In genomic region chr3:14467723-14468620, GRCh38 we compare ENCODE assay signal across 8 cellular contexts.
DNase-seq lines count a peak whose midpoint lies in the region; ATAC-seq and TF ChIP-seq lines count a peak whose summit lies in the region.

No MANE protein-coding gene starts in this region.

- H3K4me1 ChIP-seq in CD4-positive, CD25-positive, alpha-beta regulatory T cell (ENCODE audit: control insufficient read depth, insufficient read depth, low read length, poor library complexity, severe bottlenecking) = no peaks in the 10 kb centered on the region
- H3K4me1 ChIP-seq in mammary epithelial cell (ENCODE audit: insufficient read depth, low read length) = peaks cover 9% of the 10 kb centered on the region

- no peaks in the 10 kb centered on the region for H3K9me3 ChIP-seq in CD4-positive, CD25-positive, alpha-beta regulatory T cell (ENCODE audit: control insufficient read depth in 2 of 2, low read length in 2 of 2)
- no peaks in the 10 kb centered on the region for H3K9me3 ChIP-seq in mammary epithelial cell (replicated peaks; ENCODE audit: insufficient read depth, low read length)

- no peak overlapping the region for H3K4me3 Mint-ChIP-seq in CD4-positive, CD25-positive, alpha-beta regulatory T cell

- ATAC-seq in CD4-positive, CD25-positive, alpha-beta regulatory T cell (ENCODE audit: low read depth in 2 of 2) = peak; percentile 59 to 70
- ATAC-seq in HG02642 (IDR thresholded peaks at IDR 0.05; ENCODE audit: poor library complexity, unreplicated experiment) (peak; percentile 42), left colon (peak; percentile 69), GM21515 (IDR thresholded peaks at IDR 0.05; ENCODE audit: unreplicated experiment) (no peak)

- H3K27me3 ChIP-seq in CD4-positive, CD25-positive, alpha-beta regulatory T cell (ENCODE audit: control insufficient read depth, insufficient read depth, low read length) = no peaks in the 10 kb centered on the region
- no peaks in the 10 kb centered on the region for H3K27me3 ChIP-seq in mammary epithelial cell (ENCODE audit: insufficient read depth, low read length)

- DNase-seq in CD4-positive, CD25-positive, alpha-beta regulatory T cell = peak; percentile 28 to 51 (median 34)
- DNase-seq in UCSD-AML1 (lab: John Stamatoyannopoulos, UW; ENCODE audit: unreplicated experiment) (peak; percentile 22), mammary epithelial cell (no peak), left colon (no peak), NCI-H524 treated with DMSO at 0.1 percent for 48 hours (lab: John Stamatoyannopoulos, UW) (no peak)
- DNase-seq in stimulated activated CD8-positive, alpha-beta memory T cell treated with anti-CD3 and anti-CD28 coated beads, Interleukin-7, amount 100 ng/mL, for 1 hour (ENCODE audit: low read depth in 2 of 2) = peak; percentile 14 to 32

- no peak overlapping the region for H3K9ac ChIP-seq in mammary epithelial cell (ENCODE audit: insufficient read depth, low read length)

- peak overlapping the region in 2 of 3 donors; percentile 23 to 84 for H3K27ac Mint-ChIP-seq in CD4-positive, CD25-positive, alpha-beta regulatory T cell

- no peaks in the 10 kb centered on the region for H3K27me3 Mint-ChIP-seq in CD4-positive, CD25-positive, alpha-beta regulatory T cell

- TF ChIP-seq CTCF in mammary epithelial cell (conservative IDR thresholded peaks at IDR 0.05 in 1 of 2, IDR thresholded peaks at IDR 0.05 in 1 of 2; ENCODE audit: extremely low read depth in 1 of 2, insufficient read depth in 1 of 2, low read depth in 1 of 2, low read length in 2 of 2) = peak; percentile 63 to 78

- no peak overlapping the region for H2AFZ ChIP-seq in mammary epithelial cell (ENCODE audit: low read depth, low read length)

- CTCF ChIA-PET in mammary epithelial cell (lab: Charles Lee; ENCODE audit: low non-redundant PET) = interaction anchor here (0.6 to 0.7 kb wide), 3 partner anchors 12 to 571 kb away, joined by 4 to 26 read pairs (median 5); no protein-coding TSS in a partner anchor

- dilution Hi-C loops in mammary epithelial cell (cut with HindIII; ENCODE audit: low sequenced_read_pairs) = loop anchor here (25.0 kb wide), 1 partner anchor 556 kb away; no protein-coding TSS in a partner anchor

- peaks cover 83% of the 10 kb centered on the region for H3K36me3 ChIP-seq in CD4-positive, CD25-positive, alpha-beta regulatory T cell (ENCODE audit: control insufficient read depth, insufficient read depth, low read length)
- H3K36me3 ChIP-seq in mammary epithelial cell (ENCODE audit: insufficient read depth, low read length) = no peaks in the 10 kb centered on the region

- H3K9me3 Mint-ChIP-seq in CD4-positive, CD25-positive, alpha-beta regulatory T cell = no peaks in the 10 kb centered on the region

- H3K36me3 Mint-ChIP-seq in CD4-positive, CD25-positive, alpha-beta regulatory T cell = peaks cover 12% of the 10 kb centered on the region

- H3K4me3 ChIP-seq in CD4-positive, CD25-positive, alpha-beta regulatory T cell (ENCODE audit: low read depth, low read length) = no peak overlapping the region
- no peak overlapping the region for H3K4me3 ChIP-seq in mammary epithelial cell (replicated peaks in 1 of 3; ENCODE audit: insufficient read depth in 1 of 3, low read depth in 2 of 3, low read length in 3 of 3)

- 70% methylated on average over 16 of the region's 18 CpGs for WGBS in mammary epithelial cell (ENCODE audit: low coverage, missing lambda C conversion rate)

- no peak overlapping the region for H3K4me2 ChIP-seq in mammary epithelial cell (ENCODE audit: insufficient read depth, low read depth, low read length)

- intact Hi-C loops in mammary epithelial cell (cut with micrococcal nuclease) = loop anchor here (1.0 to 5.0 kb wide), 4 partner anchors 207 to 571 kb away; partner anchors contain the start of gene TMEM43
- intact Hi-C loops in left colon (cut with DNase I, micrococcal nuclease) = loop anchor here (5.0 to 10.0 kb wide), 2 partner anchors 206 to 573 kb away; no protein-coding TSS in a partner anchor

- no peaks in the 10 kb centered on the region for H3K79me2 ChIP-seq in mammary epithelial cell (ENCODE audit: insufficient read depth, low read length)

- H3K4me1 Mint-ChIP-seq in CD4-positive, CD25-positive, alpha-beta regulatory T cell = peaks cover 0 to 2% (median 0%) of the 10 kb centered on the region in 4 donors

- no TSS peak for BruUV-seq in mammary epithelial cell (replicated peaks; lab: Mats Ljungman, UMichigan)

- H3K27ac ChIP-seq in CD4-positive, CD25-positive, alpha-beta regulatory T cell (ENCODE audit: insufficient read depth, low read length, poor library complexity, severe bottlenecking) = no peak overlapping the region
- H3K27ac ChIP-seq in mammary epithelial cell (ENCODE audit: insufficient read depth, low read depth, low read length) = no peak overlapping the region

- in situ Hi-C loops in mammary epithelial cell (cut with MboI; ENCODE audit: low sequenced_read_pairs in 2 of 2) = loop anchor here (10.0 kb wide), 3 partner anchors 263 to 573 kb away; no protein-coding TSS in a partner anchor

- H4K20me1 ChIP-seq in mammary epithelial cell (ENCODE audit: insufficient read depth, low read length) = no peaks in the 10 kb centered on the region

Comparison
In these comparisons a context has a peak if more than half of its experiments do, and no peak if none do; other contexts are left out.
1. DNase-seq: peak in CD4-positive, CD25-positive, alpha-beta regulatory T cell (3 of 3), UCSD-AML1 (single experiment) and stimulated activated CD8-positive, alpha-beta memory T cell treated with anti-CD3 and anti-CD28 coated beads, Interleukin-7, amount 100 ng/mL, for 1 hour (2 of 2); none in mammary epithelial cell (single experiment), left colon (0 of 2) and NCI-H524 treated with DMSO at 0.1 percent for 48 hours (single experiment).